ENCODE assay signal across 26 cellular contexts in genomic region chr10:130709415-130709814, GRCh38.
"Had no signal": no experiment of that assay in that cellular context is flagged by ENCODE, and none has a peak within 500 bp of the region (broad histone marks: within the 10 kb centered on the region; RNA-seq: fewer than 3 reads in every experiment).

No MANE protein-coding gene starts in this region.

- H3K9ac ChIP-seq: parathyroid adenoma had no signal

- H3K4me1 Mint-ChIP-seq: naive thymus-derived CD4-positive, alpha-beta T cell; stimulated activated naive B cell treated with anti-CD40 and anti-IgM and Interleukin-4, amounts not matched to agents 10 μg/mL and 1 μg/mL and 100 μg/mL, for 72 hours had no signal

- H3K36me3 ChIP-seq: left ventricle myocardium inferior, stomach, thyroid gland, transverse colon, upper lobe of left lung, vagina had no signal

- H3K9me3 ChIP-seq: left ventricle myocardium inferior, mucosa of descending colon, stomach, testis, thyroid gland, transverse colon, upper lobe of left lung, vagina had no signal

- H3K27me3 ChIP-seq: hepatocyte, testis, thyroid gland, transverse colon, upper lobe of left lung, vagina had no signal

- H3K4me3 ChIP-seq: hepatocyte, left ventricle myocardium inferior, lung, mucosa of descending colon, skin epidermis, stomach, testis, thyroid gland, transverse colon, upper lobe of left lung, vagina had no signal

- H3K27ac Mint-ChIP-seq: naive thymus-derived CD4-positive, alpha-beta T cell; natural killer cell treated with Interleukin-12 subunit alpha and Interleukin-12 subunit beta and Interleukin-15 and Interleukin-18, amount 100 ng/mL, for 72 hours; progenitor cell of endocrine pancreas; stimulated activated naive B cell treated with anti-CD40 and anti-IgM and Interleukin-4, amounts not matched to agents 10 μg/mL and 1 μg/mL and 100 μg/mL, for 72 hours had no signal

- H3K9me3 Mint-ChIP-seq: natural killer cell treated with Interleukin-12 subunit alpha and Interleukin-12 subunit beta and Interleukin-15 and Interleukin-18, amount 100 ng/mL, for 72 hours had no signal

- H3K27ac ChIP-seq: hepatocyte, left ventricle myocardium inferior, parathyroid adenoma, skin epidermis, stomach, testis, thyroid gland, transverse colon, upper lobe of left lung, vagina had no signal

- H3K4me3 Mint-ChIP-seq: naive thymus-derived CD4-positive, alpha-beta T cell; natural killer cell treated with Interleukin-12 subunit alpha and Interleukin-12 subunit beta and Interleukin-15 and Interleukin-18, amount 100 ng/mL, for 72 hours; stimulated activated naive B cell treated with anti-CD40 and anti-IgM and Interleukin-4, amounts not matched to agents 10 μg/mL and 1 μg/mL and 100 μg/mL, for 72 hours had no signal

- H3K27me3 Mint-ChIP-seq: stimulated activated naive B cell treated with anti-CD40 and anti-IgM and Interleukin-4, amounts not matched to agents 10 μg/mL and 1 μg/mL and 100 μg/mL, for 72 hours had no signal

- H3K36me3 Mint-ChIP-seq: naive thymus-derived CD4-positive, alpha-beta T cell; natural killer cell treated with Interleukin-12 subunit alpha and Interleukin-12 subunit beta and Interleukin-15 and Interleukin-18, amount 100 ng/mL, for 72 hours; stimulated activated naive B cell treated with anti-CD40 and anti-IgM and Interleukin-4, amounts not matched to agents 10 μg/mL and 1 μg/mL and 100 μg/mL, for 72 hours had no signal

- H3K4me2 ChIP-seq: hepatocyte had no signal

- H3K4me1 ChIP-seq: left ventricle myocardium inferior, parathyroid adenoma, stomach, thyroid gland, transverse colon, upper lobe of left lung, vagina had no signal

- DNase-seq: islet precursor cell; left ventricle myocardium inferior; mesendoderm; midbrain; mucosa of descending colon; naive thymus-derived CD4-positive, alpha-beta T cell; nucleus accumbens; right cardiac atrium; stimulated activated CD4-positive, alpha-beta T cell treated with anti-CD3 and anti-CD28 coated beads, Interleukin-12 subunit alpha, Interleukin-12 subunit beta, amount 100 ng/mL, for 4 hours; stimulated activated CD4-positive, alpha-beta T cell treated with anti-CD3 and anti-CD28 coated beads, Interleukin-15, amount 100 ng/mL, for 24 hours; stimulated activated CD4-positive, alpha-beta T cell treated with anti-CD3 and anti-CD28 coated beads, Interleukin-2, amount 100 ng/mL, for 24 hours; stimulated activated CD4-positive, alpha-beta T cell treated with anti-CD3 and anti-CD28 coated beads, Interleukin-4, amount 100 ng/mL, for 1 hour; stimulated activated naive B cell treated with anti-CD40 and anti-IgM and Interleukin-4, amounts not matched to agents 10 μg/mL and 1 μg/mL and 100 μg/mL, for 72 hours; stimulated activated naive CD8-positive, alpha-beta T cell treated with anti-CD3 and anti-CD28 coated beads, Interleukin-15, Interleukin-2, amounts not matched to agents 100 U/mL and 50 U/mL, for 24 hours; stomach; testis; thyroid gland; transverse colon; upper lobe of left lung had no signal
